ENCODE assay signal across 16 cellular contexts in genomic region chr3:168134931-168135330, GRCh38. TPM values are rescaled to one million over a fixed set of nuclear protein-coding genes. Genes with fewer than 3 reads are reported as not detected.
DNase-seq lines count a peak whose midpoint lies in the region; ATAC-seq lines count a peak whose summit lies in the region.
"Had no signal": no experiment of that assay in that cellular context is flagged by ENCODE, and none has a peak within 500 bp of the region (broad histone marks: within the 10 kb centered on the region; RNA-seq: fewer than 3 reads in every experiment).

No MANE protein-coding gene starts in this region.

- H3K27ac ChIP-seq in SJCRH30 = no peak overlapping the region
- H3K27ac ChIP-seq: epithelial cell of prostate, prostate gland, transverse colon had no signal

- no peaks in the 10 kb centered on the region for H3K36me3 ChIP-seq in SJCRH30
- H3K36me3 ChIP-seq: prostate gland, transverse colon had no signal

- no peak overlapping the region for H3K4me3 ChIP-seq in SJCRH30
- H3K4me3 ChIP-seq: prostate gland, transverse colon had no signal

- ATAC-seq in GM18907 (IDR thresholded peaks at IDR 0.05; ENCODE audit: unreplicated experiment) = peak; percentile 67
- peak; percentile 82 for ATAC-seq in HG02623 (IDR thresholded peaks at IDR 0.05; ENCODE audit: unreplicated experiment)
- peak; percentile 80 for ATAC-seq in HG03565 (IDR thresholded peaks at IDR 0.05; ENCODE audit: unreplicated experiment)
- no peak for ATAC-seq in GM19324 (IDR thresholded peaks at IDR 0.05; ENCODE audit: low FRiP score, unreplicated experiment)
- ATAC-seq: left colon had no signal

- H3K4me1 ChIP-seq in SJCRH30 = no peaks in the 10 kb centered on the region
- H3K4me1 ChIP-seq: prostate gland, transverse colon had no signal

- DNase-seq in renal cortical epithelial cell (ENCODE audit: low read depth) = peak; percentile 9
- DNase-seq in NCI-H82 (lab: John Stamatoyannopoulos, UW) = no peak
- DNase-seq in SJCRH30 = no peak
- DNase-seq in NCI-H748 treated with DMSO at 0.1 percent for 48 hours (lab: John Stamatoyannopoulos, UW) = no peak
- DNase-seq: activated CD4-positive, alpha-beta T cell treated with anti-CD3 and anti-CD28 coated beads, Interleukin-2, amount 50 U/mL, for 1 hour; DMS53; head of caudate nucleus; left colon; T1000; transverse colon had no signal

- H3K9me3 ChIP-seq in SJCRH30 (replicated peaks) = no peaks in the 10 kb centered on the region
- H3K9me3 ChIP-seq: prostate gland, transverse colon had no signal

- H3K27me3 ChIP-seq in SJCRH30 = no peaks in the 10 kb centered on the region
- H3K27me3 ChIP-seq: transverse colon had no signal

RNA-seq across cellular contexts. Expression of gene GOLIM4, which starts 39.2 kb away (rescaled TPM):
- 19.3 and 32.8 TPM in 2 replicates for total RNA-seq in renal cortical epithelial cell
- total RNA-seq in SJCRH30 (2014; rRNA removed; shearing (Covaris generic)) = 34.4 and 40.4 TPM in 2 replicates
